ENCODE assay signal across 8 cellular contexts in genomic region chr16:67504190-67505021, GRCh38. TPM values are rescaled to one million over a fixed set of nuclear protein-coding genes. Genes with fewer than 3 reads are reported as not detected.
DNase-seq lines count a peak whose midpoint lies in the region; ATAC-seq and TF ChIP-seq lines count a peak whose summit lies in the region.
"Had no signal": no experiment of that assay in that cellular context is flagged by ENCODE, and none has a peak within 500 bp of the region (broad histone marks: within the 10 kb centered on the region; RNA-seq: fewer than 3 reads in every experiment).

No MANE protein-coding gene starts in this region.

- peak; percentile 86 for ATAC-seq in GM21619 (IDR thresholded peaks at IDR 0.05; ENCODE audit: unreplicated experiment)
- ATAC-seq in esophagus mucosa = peak; percentile 85
- ATAC-seq in HG02798 (IDR thresholded peaks at IDR 0.05; ENCODE audit: poor library complexity, unreplicated experiment) = no peak

- peak; percentile 32 for DNase-seq in stimulated activated CD4-positive, alpha-beta T cell treated with anti-CD3 and anti-CD28 coated beads, Interleukin-4, amount 100 ng/mL, for 24 hours
- no peak for DNase-seq in GDM1 (lab: John Stamatoyannopoulos, UW)
- no peak for DNase-seq in DMS 273 treated with DMSO at 0.1 percent for 48 hours (lab: John Stamatoyannopoulos, UW)

- peak; percentile 30; the same call in 1 of the 2 replicates for TF ChIP-seq POLR2A in Raji (IDR thresholded peaks at IDR 0.05; ENCODE audit: insufficient read depth, low read depth, low read length)

RNA-seq across cellular contexts. Expression of gene AGRP, which starts 21.1 kb away (rescaled TPM):
- total RNA-seq in esophagus mucosa = not detected
- total RNA-seq: bronchial epithelial cell had no signal

RNA-seq across cellular contexts. Expression of gene ATP6V0D1, which starts 23.4 kb away (rescaled TPM):
- total RNA-seq in esophagus mucosa = 80.9 TPM

RNA-seq across cellular contexts. Expression of gene RIPOR1, which starts 24.2 kb away (rescaled TPM):
- total RNA-seq in esophagus mucosa = 14.3 TPM

RNA-seq across cellular contexts. Expression of gene CTCF, which starts 57.9 kb away (rescaled TPM):
- 28.3 TPM for total RNA-seq in esophagus mucosa
